ENCODE assay signal across 1 cellular context in the genomic region with DNA sequence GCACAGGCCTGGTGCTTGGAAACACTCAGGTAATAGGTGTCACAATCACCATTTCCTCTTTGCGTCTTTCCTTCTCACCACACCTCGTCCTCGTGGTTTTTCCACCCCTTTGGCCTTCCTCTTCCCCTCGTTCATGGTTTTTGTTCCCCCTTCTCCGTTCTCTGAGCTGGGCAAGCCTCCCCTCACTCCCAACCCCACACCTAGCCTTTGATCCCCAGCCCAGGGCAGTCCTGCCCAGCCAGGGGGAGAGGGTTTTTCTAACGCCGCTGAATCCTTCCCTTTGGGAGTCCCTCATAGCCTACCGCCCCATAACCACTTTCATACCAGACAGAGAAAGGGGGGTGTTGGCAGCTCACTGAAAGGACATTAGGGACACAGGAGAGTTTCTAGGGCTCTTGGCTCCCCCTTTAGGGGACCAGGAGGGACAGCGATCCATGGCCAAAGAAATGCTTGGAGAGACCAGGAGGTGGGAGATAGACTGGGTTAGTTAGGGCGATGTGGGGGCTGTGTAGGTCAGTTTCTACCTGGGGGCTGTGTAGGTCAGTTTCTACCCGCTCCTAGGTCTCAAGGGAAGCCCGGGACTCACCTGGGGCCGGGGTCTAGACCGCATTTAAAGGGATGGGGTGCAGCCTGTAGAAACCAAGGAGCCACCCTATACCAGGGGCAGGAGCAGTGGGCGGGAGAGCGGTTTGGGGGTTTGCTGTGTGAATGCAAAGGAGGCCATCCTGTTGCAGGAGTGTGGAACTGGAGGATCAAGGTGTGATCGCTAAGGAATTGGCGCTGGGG.
TF ChIP-seq lines count a peak whose summit lies in the region.

No MANE protein-coding gene starts in this region.

TF ChIP-seq in HepG2, 621 proteins besides CTCF, POLR2A, EP300 and RAD21 (continued from another document):
- TF ChIP-seq, protein P1, sequence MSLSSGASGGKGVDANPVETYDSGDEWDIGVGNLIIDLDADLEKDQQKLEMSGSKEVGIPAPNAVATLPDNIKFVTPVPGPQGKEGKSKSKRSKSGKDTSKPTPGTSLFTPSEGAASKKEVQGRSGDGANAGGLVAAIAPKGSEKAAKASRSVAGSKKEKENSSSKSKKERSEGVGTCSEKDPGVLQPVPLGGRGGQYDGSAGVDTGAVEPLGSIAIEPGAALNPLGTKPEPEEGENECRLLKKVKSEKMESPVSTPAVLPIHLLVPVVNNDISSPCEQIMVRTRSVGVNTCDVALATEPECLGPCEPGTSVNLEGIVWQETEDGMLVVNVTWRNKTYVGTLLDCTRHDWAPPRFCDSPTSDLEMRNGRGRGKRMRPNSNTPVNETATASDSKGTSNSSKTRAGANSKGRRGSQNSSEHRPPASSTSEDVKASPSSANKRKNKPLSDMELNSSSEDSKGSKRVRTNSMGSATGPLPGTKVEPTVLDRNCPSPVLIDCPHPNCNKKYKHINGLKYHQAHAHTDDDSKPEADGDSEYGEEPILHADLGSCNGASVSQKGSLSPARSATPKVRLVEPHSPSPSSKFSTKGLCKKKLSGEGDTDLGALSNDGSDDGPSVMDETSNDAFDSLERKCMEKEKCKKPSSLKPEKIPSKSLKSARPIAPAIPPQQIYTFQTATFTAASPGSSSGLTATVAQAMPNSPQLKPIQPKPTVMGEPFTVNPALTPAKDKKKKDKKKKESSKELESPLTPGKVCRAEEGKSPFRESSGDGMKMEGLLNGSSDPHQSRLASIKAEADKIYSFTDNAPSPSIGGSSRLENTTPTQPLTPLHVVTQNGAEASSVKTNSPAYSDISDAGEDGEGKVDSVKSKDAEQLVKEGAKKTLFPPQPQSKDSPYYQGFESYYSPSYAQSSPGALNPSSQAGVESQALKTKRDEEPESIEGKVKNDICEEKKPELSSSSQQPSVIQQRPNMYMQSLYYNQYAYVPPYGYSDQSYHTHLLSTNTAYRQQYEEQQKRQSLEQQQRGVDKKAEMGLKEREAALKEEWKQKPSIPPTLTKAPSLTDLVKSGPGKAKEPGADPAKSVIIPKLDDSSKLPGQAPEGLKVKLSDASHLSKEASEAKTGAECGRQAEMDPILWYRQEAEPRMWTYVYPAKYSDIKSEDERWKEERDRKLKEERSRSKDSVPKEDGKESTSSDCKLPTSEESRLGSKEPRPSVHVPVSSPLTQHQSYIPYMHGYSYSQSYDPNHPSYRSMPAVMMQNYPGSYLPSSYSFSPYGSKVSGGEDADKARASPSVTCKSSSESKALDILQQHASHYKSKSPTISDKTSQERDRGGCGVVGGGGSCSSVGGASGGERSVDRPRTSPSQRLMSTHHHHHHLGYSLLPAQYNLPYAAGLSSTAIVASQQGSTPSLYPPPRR (CRISPR knock-in tag; IDR thresholded peaks at IDR 0.05; ENCODE audit: borderline replicate concordance) = 0 out of 2 replicates have a peak, but pooled peaks have one; percentile 15
- TF ChIP-seq KDM5B (CRISPR knock-in tag; IDR thresholded peaks at IDR 0.05; ENCODE audit: borderline replicate concordance) (no peak; the same call in 1 of the 2 replicates), ZNF530 (CRISPR knock-in tag; IDR thresholded peaks at IDR 0.05; ENCODE audit: low read depth) (no peak), MBD4 (IDR thresholded peaks at IDR 0.05; ENCODE audit: borderline replicate concordance, low read length) (no peak), ZMAT3 (CRISPR knock-in tag; conservative IDR thresholded peaks at IDR 0.05) (no peak), TARDBP (CRISPR knock-in tag; IDR thresholded peaks at IDR 0.05) (0 out of 2 replicates have a peak, but pooled peaks have one; percentile 36), ZFP82 (CRISPR knock-in tag; IDR thresholded peaks at IDR 0.05; ENCODE audit: borderline replicate concordance) (no peak), ZNF34 (CRISPR knock-in tag; IDR thresholded peaks at IDR 0.05; ENCODE audit: borderline replicate concordance) (no peak), ZNF317 (CRISPR knock-in tag; IDR thresholded peaks at IDR 0.05) (no peak), ETV5 (CRISPR knock-in tag; IDR thresholded peaks at IDR 0.05; ENCODE audit: borderline replicate concordance) (no peak), SMAD1 (CRISPR knock-in tag; IDR thresholded peaks at IDR 0.05; ENCODE audit: borderline replicate concordance, low read depth) (no peak), TBL1XR1 (IDR thresholded peaks at IDR 0.05; ENCODE audit: borderline replicate concordance, low read length, partially characterized antibody) (no peak), AHR (CRISPR knock-in tag; IDR thresholded peaks at IDR 0.05) (no peak), ZNF143 (CRISPR knock-in tag; IDR thresholded peaks at IDR 0.05) (no peak), ZNF205 (CRISPR knock-in tag; IDR thresholded peaks at IDR 0.05) (no peak), ZNF567 (CRISPR knock-in tag; IDR thresholded peaks at IDR 0.05; ENCODE audit: borderline replicate concordance) (no peak), GMEB1 (CRISPR knock-in tag; IDR thresholded peaks at IDR 0.05; ENCODE audit: borderline replicate concordance) (no peak), ZNF879 (CRISPR knock-in tag; IDR thresholded peaks at IDR 0.05) (no peak), RFX5 (IDR thresholded peaks at IDR 0.05; ENCODE audit: low read depth, low read length) (no peak), RBFOX2 (IDR thresholded peaks at IDR 0.05; ENCODE audit: low read depth, low read length) (no peak), ZSCAN22 (CRISPR knock-in tag; IDR thresholded peaks at IDR 0.05) (no peak), SMYD3 (CRISPR knock-in tag; IDR thresholded peaks at IDR 0.05) (no peak), BORCS8-MEF2B (CRISPR knock-in tag; IDR thresholded peaks at IDR 0.05) (0 out of 2 replicates have a peak, but pooled peaks have one; percentile 52), ZNF230 (CRISPR knock-in tag; IDR thresholded peaks at IDR 0.05) (0 out of 2 replicates have a peak, but pooled peaks have one; percentile 61), ARID2 (CRISPR knock-in tag; IDR thresholded peaks at IDR 0.05; ENCODE audit: borderline replicate concordance) (peak; percentile 29; the same call in 1 of the 2 replicates), CSRNP1 (CRISPR knock-in tag; IDR thresholded peaks at IDR 0.05) (0 out of 2 replicates have a peak, but pooled peaks have one; percentile 24), ZNF878 (CRISPR knock-in tag; IDR thresholded peaks at IDR 0.05) (no peak), ATF4 (CRISPR knock-in tag; IDR thresholded peaks at IDR 0.05) (no peak), ZNF501 (CRISPR knock-in tag; IDR thresholded peaks at IDR 0.05) (0 out of 2 replicates have a peak, but pooled peaks have one; percentile 13), ZC3H4 (CRISPR knock-in tag; IDR thresholded peaks at IDR 0.05; ENCODE audit: borderline replicate concordance) (no peak), DNMT1 (CRISPR knock-in tag; IDR thresholded peaks at IDR 0.05) (no peak), THAP9 (CRISPR knock-in tag; IDR thresholded peaks at IDR 0.05; ENCODE audit: borderline replicate concordance) (no peak)
- TF ChIP-seq, protein P2, sequence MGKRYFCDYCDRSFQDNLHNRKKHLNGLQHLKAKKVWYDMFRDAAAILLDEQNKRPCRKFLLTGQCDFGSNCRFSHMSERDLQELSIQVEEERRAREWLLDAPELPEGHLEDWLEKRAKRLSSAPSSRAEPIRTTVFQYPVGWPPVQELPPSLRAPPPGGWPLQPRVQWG (CRISPR knock-in tag; IDR thresholded peaks at IDR 0.05; ENCODE audit: borderline replicate concordance, low read depth) = no peak
- TF ChIP-seq, protein P3, sequence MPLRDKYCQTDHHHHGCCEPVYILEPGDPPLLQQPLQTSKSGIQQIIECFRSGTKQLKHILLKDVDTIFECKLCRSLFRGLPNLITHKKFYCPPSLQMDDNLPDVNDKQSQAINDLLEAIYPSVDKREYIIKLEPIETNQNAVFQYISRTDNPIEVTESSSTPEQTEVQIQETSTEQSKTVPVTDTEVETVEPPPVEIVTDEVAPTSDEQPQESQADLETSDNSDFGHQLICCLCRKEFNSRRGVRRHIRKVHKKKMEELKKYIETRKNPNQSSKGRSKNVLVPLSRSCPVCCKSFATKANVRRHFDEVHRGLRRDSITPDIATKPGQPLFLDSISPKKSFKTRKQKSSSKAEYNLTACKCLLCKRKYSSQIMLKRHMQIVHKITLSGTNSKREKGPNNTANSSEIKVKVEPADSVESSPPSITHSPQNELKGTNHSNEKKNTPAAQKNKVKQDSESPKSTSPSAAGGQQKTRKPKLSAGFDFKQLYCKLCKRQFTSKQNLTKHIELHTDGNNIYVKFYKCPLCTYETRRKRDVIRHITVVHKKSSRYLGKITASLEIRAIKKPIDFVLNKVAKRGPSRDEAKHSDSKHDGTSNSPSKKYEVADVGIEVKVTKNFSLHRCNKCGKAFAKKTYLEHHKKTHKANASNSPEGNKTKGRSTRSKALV (CRISPR knock-in tag; IDR thresholded peaks at IDR 0.05) = 0 out of 2 replicates have a peak, but pooled peaks have one; percentile 34
- TF ChIP-seq, protein P4, sequence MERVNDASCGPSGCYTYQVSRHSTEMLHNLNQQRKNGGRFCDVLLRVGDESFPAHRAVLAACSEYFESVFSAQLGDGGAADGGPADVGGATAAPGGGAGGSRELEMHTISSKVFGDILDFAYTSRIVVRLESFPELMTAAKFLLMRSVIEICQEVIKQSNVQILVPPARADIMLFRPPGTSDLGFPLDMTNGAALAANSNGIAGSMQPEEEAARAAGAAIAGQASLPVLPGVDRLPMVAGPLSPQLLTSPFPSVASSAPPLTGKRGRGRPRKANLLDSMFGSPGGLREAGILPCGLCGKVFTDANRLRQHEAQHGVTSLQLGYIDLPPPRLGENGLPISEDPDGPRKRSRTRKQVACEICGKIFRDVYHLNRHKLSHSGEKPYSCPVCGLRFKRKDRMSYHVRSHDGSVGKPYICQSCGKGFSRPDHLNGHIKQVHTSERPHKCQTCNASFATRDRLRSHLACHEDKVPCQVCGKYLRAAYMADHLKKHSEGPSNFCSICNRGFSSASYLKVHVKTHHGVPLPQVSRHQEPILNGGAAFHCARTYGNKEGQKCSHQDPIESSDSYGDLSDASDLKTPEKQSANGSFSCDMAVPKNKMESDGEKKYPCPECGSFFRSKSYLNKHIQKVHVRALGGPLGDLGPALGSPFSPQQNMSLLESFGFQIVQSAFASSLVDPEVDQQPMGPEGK (CRISPR knock-in tag; IDR thresholded peaks at IDR 0.05) = 0 out of 2 replicates have a peak, but pooled peaks have one; percentile 17
- TF ChIP-seq, protein P5, sequence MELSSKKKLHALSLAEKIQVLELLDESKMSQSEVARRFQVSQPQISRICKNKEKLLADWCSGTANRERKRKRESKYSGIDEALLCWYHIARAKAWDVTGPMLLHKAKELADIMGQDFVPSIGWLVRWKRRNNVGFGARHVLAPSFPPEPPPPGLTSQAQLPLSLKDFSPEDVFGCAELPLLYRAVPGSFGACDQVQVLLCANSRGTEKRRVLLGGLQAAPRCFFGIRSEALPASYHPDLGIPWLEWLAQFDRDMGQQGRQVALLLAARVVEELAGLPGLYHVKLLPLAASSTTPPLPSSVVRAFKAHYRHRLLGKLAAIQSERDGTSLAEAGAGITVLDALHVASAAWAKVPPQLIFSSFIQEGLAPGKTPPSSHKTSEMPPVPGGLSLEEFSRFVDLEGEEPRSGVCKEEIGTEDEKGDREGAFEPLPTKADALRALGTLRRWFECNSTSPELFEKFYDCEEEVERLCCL (CRISPR knock-in tag; IDR thresholded peaks at IDR 0.05; ENCODE audit: borderline replicate concordance) = no peak
